15 cellular contexts compared by ENCODE assay signal in genomic region chr13:110227416-110227815, GRCh38.
DNase-seq lines count a peak whose midpoint lies in the region; ATAC-seq and TF ChIP-seq lines count a peak whose summit lies in the region.
"Had no signal": no experiment of that assay in that cellular context is flagged by ENCODE, and none has a peak within 500 bp of the region (broad histone marks: within the 10 kb centered on the region; RNA-seq: fewer than 3 reads in every experiment).

No MANE protein-coding gene starts in this region.

- DNase-seq in coronary artery (ENCODE audit: low spot score) (no peak), neuronal stem cell (ENCODE audit: low spot score) (no peak), HEK293T (ENCODE audit: extremely low spot score) (no peak)
- no peak for DNase-seq in activated T-cell treated with anti-CD3 and anti-CD28 coated beads, Interleukin-2, amount 50 U/mL, for 1 hour
- DNase-seq in effector memory CD4-positive, alpha-beta T cell = no peak
- DNase-seq: AML-193, NCI-H1092 treated with DMSO at 0.1 percent for 48 hours, NCI-H1694 treated with DMSO at 0.1 percent for 48 hours, NCI-H748 treated with DMSO at 0.1 percent for 48 hours, PC-3 had no signal

- H3K4me1 ChIP-seq in HEK293 (ENCODE audit: control insufficient read depth, insufficient read depth, low read length) (no peaks in the 10 kb centered on the region), neuronal stem cell (ENCODE audit: control insufficient read depth in 2 of 2, insufficient read depth in 1 of 2, low read depth in 1 of 2, low read length in 2 of 2) (peaks cover 10 to 12% of the 10 kb centered on the region in 2 donors), subcutaneous abdominal adipose tissue (ENCODE audit: control insufficient read depth in 5 of 5, insufficient read depth in 5 of 5, low read length in 5 of 5) (peaks cover 13 to 77% (median 62%) of the 10 kb centered on the region in 5 donors)
- no peaks in the 10 kb centered on the region for H3K4me1 ChIP-seq in effector memory CD4-positive, alpha-beta T cell (ENCODE audit: control insufficient read depth, insufficient read depth, low read length, poor library complexity, severe bottlenecking)

- H3K27me3 ChIP-seq in neuronal stem cell (ENCODE audit: control insufficient read depth in 3 of 3, insufficient read depth in 3 of 3, low read depth in 1 of 3, low read length in 3 of 3) = no peaks in the 10 kb centered on the region
- no peaks in the 10 kb centered on the region for H3K27me3 ChIP-seq in subcutaneous abdominal adipose tissue (ENCODE audit: control insufficient read depth in 5 of 5, insufficient read depth in 4 of 5, low read length in 5 of 5)
- no peaks in the 10 kb centered on the region for H3K27me3 ChIP-seq in effector memory CD4-positive, alpha-beta T cell (replicated peaks; ENCODE audit: control insufficient read depth, insufficient read depth, low read length, poor library complexity, severe bottlenecking)

- H3K27ac ChIP-seq in HEK293 (ENCODE audit: extremely low read depth, low read depth, low read length) = no peak overlapping the region
- H3K27ac ChIP-seq in coronary artery = peak overlapping the region; percentile 57 to 86
- no peak overlapping the region for H3K27ac ChIP-seq in neuronal stem cell (replicated peaks; ENCODE audit: low read length)
- H3K27ac ChIP-seq in subcutaneous abdominal adipose tissue (ENCODE audit: low read depth, low read length) = peak overlapping the region; percentile 93
- H3K27ac ChIP-seq in effector memory CD4-positive, alpha-beta T cell (ENCODE audit: insufficient read depth, low read length, poor library complexity, severe bottlenecking) = no peak overlapping the region
- H3K27ac ChIP-seq: KMS-11 had no signal

- H3K36me3 ChIP-seq in HEK293 (ENCODE audit: control insufficient read depth in 2 of 2, insufficient read depth in 1 of 2, low read length in 2 of 2) (no peaks in the 10 kb centered on the region), neuronal stem cell (replicated peaks in 1 of 2; ENCODE audit: control insufficient read depth in 2 of 2, insufficient read depth in 2 of 2, low read length in 2 of 2) (no peaks in the 10 kb centered on the region), subcutaneous abdominal adipose tissue (ENCODE audit: control insufficient read depth in 5 of 5, insufficient read depth in 5 of 5, low read length in 5 of 5) (peaks cover 0 to 19% (median 3%) of the 10 kb centered on the region in 5 donors)
- H3K36me3 ChIP-seq in effector memory CD4-positive, alpha-beta T cell (ENCODE audit: control insufficient read depth, insufficient read depth, low read length) = no peaks in the 10 kb centered on the region

- no peak overlapping the region for H3K4me2 ChIP-seq in neuronal stem cell (ENCODE audit: insufficient read depth, low read length, poor library complexity, severe bottlenecking)
- H3K4me2 ChIP-seq: KMS-11 had no signal

- H3K4me3 ChIP-seq in HEK293 (ENCODE audit: low read depth, low read length) (no peak overlapping the region), coronary artery (no peak overlapping the region), neuronal stem cell (ENCODE audit: low read length in 2 of 2) (no peak overlapping the region), subcutaneous abdominal adipose tissue (ENCODE audit: low read depth in 1 of 5, low read length in 5 of 5) (no peak overlapping the region)
- H3K4me3 ChIP-seq in effector memory CD4-positive, alpha-beta T cell (ENCODE audit: insufficient read depth, low read depth, low read length, poor library complexity, severe bottlenecking) = no peak overlapping the region

- peaks cover 1% of the 10 kb centered on the region for H3K79me1 ChIP-seq in neuronal stem cell (ENCODE audit: low read depth, low read length)

- H2BK15ac ChIP-seq in neuronal stem cell (ENCODE audit: low read length) = no peak overlapping the region

- no peak for TF ChIP-seq CTCF in HEK293 (tag by site-specific recombination; IDR thresholded peaks at IDR 0.05)
- no peak for TF ChIP-seq CTCF in coronary artery (IDR thresholded peaks at IDR 0.05)

- H2BK120ac ChIP-seq in neuronal stem cell (ENCODE audit: low read depth, low read length) = no peak overlapping the region

- POLR2A ChIA-PET in HEK293 (lab: Yijun Ruan, JAX) (no interaction called here), HEK293T (lab: Yijun Ruan, JAX) (no interaction called here)

- H3K23ac ChIP-seq in neuronal stem cell (ENCODE audit: low read depth, low read length, poor library complexity) = no peak overlapping the region

- no peak overlapping the region for H3K4ac ChIP-seq in neuronal stem cell (ENCODE audit: low read length)

- H2BK5ac ChIP-seq in neuronal stem cell (ENCODE audit: low read length) = no peak overlapping the region

- no peak for ATAC-seq in HG02759 (IDR thresholded peaks at IDR 0.05; ENCODE audit: unreplicated experiment)
- ATAC-seq: HCT116, PC-3 had no signal

- H2AFZ ChIP-seq in neuronal stem cell (ENCODE audit: low read length) = no peak overlapping the region

- peak overlapping the region; percentile 32 for H2AK5ac ChIP-seq in neuronal stem cell (ENCODE audit: low read depth, low read length)

- H3K14ac ChIP-seq in neuronal stem cell (ENCODE audit: low read length) = no peak overlapping the region

- H3K9me3 ChIP-seq in HEK293 (ENCODE audit: control insufficient read depth, insufficient read depth, low read depth, low read length) (no peaks in the 10 kb centered on the region), neuronal stem cell (replicated peaks in 1 of 2; ENCODE audit: control insufficient read depth in 2 of 2, insufficient read depth in 1 of 2, low read depth in 1 of 2, low read length in 2 of 2) (no peaks in the 10 kb centered on the region), subcutaneous abdominal adipose tissue (ENCODE audit: control insufficient read depth in 5 of 5, low read length in 5 of 5) (no peaks in the 10 kb centered on the region)
- no peaks in the 10 kb centered on the region for H3K9me3 ChIP-seq in effector memory CD4-positive, alpha-beta T cell (ENCODE audit: control insufficient read depth, low read length)

- no peak overlapping the region for H4K91ac ChIP-seq in neuronal stem cell (ENCODE audit: low read depth, low read length, poor library complexity)

- H3K9ac ChIP-seq in neuronal stem cell (ENCODE audit: low read depth, low read length, poor library complexity) (no peak overlapping the region), subcutaneous abdominal adipose tissue (ENCODE audit: low read length in 5 of 5) (peak overlapping the region in 2 of 5 donors; percentile 51 to 54)
- H3K9ac ChIP-seq: KMS-11 had no signal

- CTCF ChIA-PET in HEK293 (lab: Yijun Ruan, JAX) (interaction anchor here (1.7 kb wide), 1 partner anchor 11 kb away, joined by 5 read pairs; no protein-coding TSS in a partner anchor), HEK293T (lab: Yijun Ruan, JAX) (no interaction called here)

- WGBS in neuronal stem cell (ENCODE audit: extremely low coverage in 2 of 2, insufficient read length in 2 of 2, insufficient replicate concordance in 1 of 2), 2 donors = no CpG with 5 or more reads among the region's 3 CpGs

- H2BK12ac ChIP-seq in neuronal stem cell (ENCODE audit: low read length) = no peak overlapping the region

- H4K8ac ChIP-seq in neuronal stem cell (ENCODE audit: low read depth, low read length) = no peak overlapping the region

- H3K18ac ChIP-seq in neuronal stem cell (ENCODE audit: low read length) = no peak overlapping the region

TF ChIP-seq in HEK293, 187 proteins besides CTCF, POLR2A, EP300 and RAD21 (continues in another document):
- TF ChIP-seq ZFHX2 (tag by site-specific recombination; conservative IDR thresholded peaks at IDR 0.05) (peak; percentile 41), ATF2 (tag by site-specific recombination; IDR thresholded peaks at IDR 0.05; ENCODE audit: low read depth) (no peak)

TF ChIP-seq in HEK293T, 16 proteins besides CTCF, POLR2A, EP300 and RAD21:
- TF ChIP-seq NFRKB (IDR thresholded peaks at IDR 0.05) (no peak), FOXK2 (IDR thresholded peaks at IDR 0.05) (no peak), SP1 (IDR thresholded peaks at IDR 0.05) (no peak), TARDBP (IDR thresholded peaks at IDR 0.05) (no peak), SUZ12 (IDR thresholded peaks at IDR 0.05) (no peak), LEF1 (IDR thresholded peaks at IDR 0.05; ENCODE audit: borderline replicate concordance) (no peak)

Comparison
In these comparisons a context has a peak if more than half of its experiments do, and no peak if none do; other contexts are left out.
1. H3K27ac ChIP-seq: peak in coronary artery (2 of 2) and subcutaneous abdominal adipose tissue (single experiment); none in HEK293 (single experiment), neuronal stem cell (single experiment) and effector memory CD4-positive, alpha-beta T cell (single experiment).